22 cellular contexts compared by ENCODE assay signal in genomic region chr9:18666987-18667772, GRCh38.
DNase-seq lines count a peak whose midpoint lies in the region; ATAC-seq and TF ChIP-seq lines count a peak whose summit lies in the region.
"Had no signal": no experiment of that assay in that cellular context is flagged by ENCODE, and none has a peak within 500 bp of the region (broad histone marks: within the 10 kb centered on the region; RNA-seq: fewer than 3 reads in every experiment).

No MANE protein-coding gene starts in this region.

- H3K27ac Mint-ChIP-seq in HFFc6 (no peak overlapping the region), endothelial cell (ENCODE audit: unreplicated experiment) (no peak overlapping the region), GM23338 (no peak overlapping the region)
- H3K27ac Mint-ChIP-seq: activated T-helper 2 cell treated with anti-CD3 and anti-CD28 coated beads, Interferon-gamma antibody, Interleukin-2, Interleukin-4, amounts not matched to agents 10 μg/mL and 5 μg/mL and 100 μg/mL, durations not matched to agents 14 hours and 24 hours and 36 hours; progenitor cell of endocrine pancreas had no signal

- WGBS in adrenal gland, 4 donors, result 88 to 89% (median 89%) methylated on average over 6 of the region's 6 CpGs

- no peak for TF ChIP-seq POLR2A in adrenal gland (IDR thresholded peaks at IDR 0.05)

- H3F3A ChIP-seq in GM23338 (replicated peaks; ENCODE audit: low read depth), result no peaks in the 10 kb centered on the region

- H3K9me3 Mint-ChIP-seq in HFFc6, result no peaks in the 10 kb centered on the region
- H3K9me3 Mint-ChIP-seq in endothelial cell (ENCODE audit: unreplicated experiment), result no peaks in the 10 kb centered on the region
- no peaks in the 10 kb centered on the region for H3K9me3 Mint-ChIP-seq in GM23338
- H3K9me3 Mint-ChIP-seq: activated T-helper 2 cell treated with anti-CD3 and anti-CD28 coated beads, Interferon-gamma antibody, Interleukin-2, Interleukin-4, amounts not matched to agents 10 μg/mL and 5 μg/mL and 100 μg/mL, durations not matched to agents 14 hours and 24 hours and 36 hours; central memory CD8-positive, alpha-beta T cell; nephron had no signal

- peak; percentile 42 for DNase-seq in HFFc6
- peak; percentile 74 for DNase-seq in adipocyte (ENCODE audit: low read depth)
- peak; percentile 23 for DNase-seq in fibroblast of mammary gland (ENCODE audit: low read depth)
- DNase-seq in retinal pigment epithelial cell (ENCODE audit: low read depth), result peak; percentile 90
- no peak for DNase-seq in endothelial cell (ENCODE audit: low spot score)
- DNase-seq in GM23338 (ENCODE audit: low spot score), result no peak
- DNase-seq in adrenal gland, result no peak
- DNase-seq: BE2C; Caco-2; effector CD4-positive, alpha-beta T cell; kidney glomerular epithelial cell; NCI-H187 treated with DMSO at 0.1 percent for 48 hours; NCI-H345; NK-92 treated with Interleukin-12 subunit alpha and Interleukin-12 subunit beta, amount 100 ng/mL, for 24 hours; small intestine; stimulated activated CD4-positive, alpha-beta T cell treated with anti-CD3 and anti-CD28 coated beads, Interleukin-4, amount 100 ng/mL, for 24 hours had no signal

- H3K27me3 ChIP-seq in adipocyte (replicated peaks; ENCODE audit: control insufficient read depth, insufficient read depth, low read length) (no peaks in the 10 kb centered on the region), GM23338 (ENCODE audit: insufficient read depth) (no peaks in the 10 kb centered on the region), adrenal gland (no peaks in the 10 kb centered on the region)

- H3K4me3 Mint-ChIP-seq in HFFc6 (no peak overlapping the region), endothelial cell (ENCODE audit: unreplicated experiment) (no peak overlapping the region), GM23338 (no peak overlapping the region)
- H3K4me3 Mint-ChIP-seq: central memory CD8-positive, alpha-beta T cell; nephron had no signal

- no peaks in the 10 kb centered on the region for H3K9me2 ChIP-seq in GM23338 (ENCODE audit: insufficient read depth)

- ATAC-seq in GM23338 (no peak), GM21786 (IDR thresholded peaks at IDR 0.05; ENCODE audit: unreplicated experiment) (no peak)

- H4K20me1 ChIP-seq in GM23338 (replicated peaks; ENCODE audit: insufficient read depth), result no peaks in the 10 kb centered on the region

- H3K4me1 Mint-ChIP-seq in HFFc6 (ENCODE audit: low read depth) (peaks cover 32% of the 10 kb centered on the region), endothelial cell (ENCODE audit: unreplicated experiment) (no peaks in the 10 kb centered on the region), GM23338 (peaks cover 14% of the 10 kb centered on the region)
- H3K4me1 Mint-ChIP-seq: central memory CD8-positive, alpha-beta T cell had no signal

- H3K27me3 Mint-ChIP-seq in HFFc6 (ENCODE audit: insufficient read depth) (peaks cover 5% of the 10 kb centered on the region), endothelial cell (ENCODE audit: unreplicated experiment) (no peaks in the 10 kb centered on the region), GM23338 (ENCODE audit: insufficient read depth, low read depth, poor library complexity) (no peaks in the 10 kb centered on the region)
- H3K27me3 Mint-ChIP-seq: central memory CD8-positive, alpha-beta T cell; progenitor cell of endocrine pancreas had no signal

- H3K36me3 Mint-ChIP-seq in HFFc6 (ENCODE audit: low read depth) (peaks cover 39% of the 10 kb centered on the region), endothelial cell (ENCODE audit: low read depth, unreplicated experiment) (no peaks in the 10 kb centered on the region), GM23338 (ENCODE audit: low read depth) (no peaks in the 10 kb centered on the region)

- H3K36me3 ChIP-seq in adipocyte (ENCODE audit: control insufficient read depth, insufficient read depth, low read length, severe bottlenecking) (peaks cover 5% of the 10 kb centered on the region), GM23338 (ENCODE audit: insufficient read depth) (no peaks in the 10 kb centered on the region), adrenal gland (replicated peaks in 1 of 2) (no peaks in the 10 kb centered on the region)
- H3K36me3 ChIP-seq: BE2C, HAP-1 had no signal

- intact Hi-C loops in adrenal gland (cut with DNase I), result no loop called here

- no peaks in the 10 kb centered on the region for H3K79me2 ChIP-seq in GM23338 (replicated peaks; ENCODE audit: insufficient read depth)

- H3K9me3 ChIP-seq in adipocyte (ENCODE audit: control insufficient read depth, low read length) (no peaks in the 10 kb centered on the region), adrenal gland (replicated peaks in 1 of 3) (no peaks in the 10 kb centered on the region)
- H3K9me3 ChIP-seq: BE2C, Caco-2, HAP-1 had no signal

- H3K4me2 ChIP-seq in GM23338, result no peak overlapping the region

- H3K27ac ChIP-seq in GM23338 (ENCODE audit: low read depth), result no peak overlapping the region
- no peak overlapping the region for H3K27ac ChIP-seq in adrenal gland

- no peak overlapping the region for H2AFZ ChIP-seq in GM23338

- H3K4me1 ChIP-seq in adipocyte (ENCODE audit: control insufficient read depth, insufficient read depth, low read length), result peaks cover 26% of the 10 kb centered on the region
- no peaks in the 10 kb centered on the region for H3K4me1 ChIP-seq in GM23338 (ENCODE audit: insufficient read depth)
- no peaks in the 10 kb centered on the region for H3K4me1 ChIP-seq in adrenal gland (replicated peaks in 1 of 2)
- H3K4me1 ChIP-seq: BE2C, Caco-2, HAP-1 had no signal

- H3K9ac ChIP-seq in adipocyte (ENCODE audit: low read length), result peak overlapping the region; percentile 17

- TF ChIP-seq CTCF in HFFc6 (IDR thresholded peaks at IDR 0.05) (no peak), fibroblast of mammary gland (conservative IDR thresholded peaks at IDR 0.05; ENCODE audit: control insufficient read depth, insufficient read depth, low read depth, low read length) (no peak), retinal pigment epithelial cell (conservative IDR thresholded peaks at IDR 0.05; ENCODE audit: low read depth, low read length) (no peak), endothelial cell (IDR thresholded peaks at IDR 0.05; ENCODE audit: unreplicated experiment) (no peak), GM23338 (conservative IDR thresholded peaks at IDR 0.05; ENCODE audit: low read depth in 2 of 2) (no peak), adrenal gland (IDR thresholded peaks at IDR 0.05) (no peak)

- peak overlapping the region; percentile 13 for H3K4me3 ChIP-seq in adipocyte (ENCODE audit: low read length)
- no peak overlapping the region for H3K4me3 ChIP-seq in fibroblast of mammary gland (ENCODE audit: control insufficient read depth, low read depth, low read length)
- no peak overlapping the region for H3K4me3 ChIP-seq in retinal pigment epithelial cell (ENCODE audit: low read length)
- no peak overlapping the region for H3K4me3 ChIP-seq in GM23338
- H3K4me3 ChIP-seq in adrenal gland, result no peak overlapping the region
- H3K4me3 ChIP-seq: HAP-1 had no signal

TF ChIP-seq in GM23338, 12 proteins besides CTCF, POLR2A, EP300 and RAD21 (continues in another document):
- TF ChIP-seq ETS1 (IDR thresholded peaks at IDR 0.05), result no peak

Comparison
In these comparisons a context has a peak if more than half of its experiments do, and no peak if none do; other contexts are left out.
1. DNase-seq: peak in HFFc6 (single experiment), adipocyte (single experiment), fibroblast of mammary gland (single experiment) and retinal pigment epithelial cell (single experiment); none in endothelial cell (single experiment), GM23338 (single experiment) and adrenal gland (0 of 7).